1 cellular context compared by ENCODE assay signal in the genomic region with DNA sequence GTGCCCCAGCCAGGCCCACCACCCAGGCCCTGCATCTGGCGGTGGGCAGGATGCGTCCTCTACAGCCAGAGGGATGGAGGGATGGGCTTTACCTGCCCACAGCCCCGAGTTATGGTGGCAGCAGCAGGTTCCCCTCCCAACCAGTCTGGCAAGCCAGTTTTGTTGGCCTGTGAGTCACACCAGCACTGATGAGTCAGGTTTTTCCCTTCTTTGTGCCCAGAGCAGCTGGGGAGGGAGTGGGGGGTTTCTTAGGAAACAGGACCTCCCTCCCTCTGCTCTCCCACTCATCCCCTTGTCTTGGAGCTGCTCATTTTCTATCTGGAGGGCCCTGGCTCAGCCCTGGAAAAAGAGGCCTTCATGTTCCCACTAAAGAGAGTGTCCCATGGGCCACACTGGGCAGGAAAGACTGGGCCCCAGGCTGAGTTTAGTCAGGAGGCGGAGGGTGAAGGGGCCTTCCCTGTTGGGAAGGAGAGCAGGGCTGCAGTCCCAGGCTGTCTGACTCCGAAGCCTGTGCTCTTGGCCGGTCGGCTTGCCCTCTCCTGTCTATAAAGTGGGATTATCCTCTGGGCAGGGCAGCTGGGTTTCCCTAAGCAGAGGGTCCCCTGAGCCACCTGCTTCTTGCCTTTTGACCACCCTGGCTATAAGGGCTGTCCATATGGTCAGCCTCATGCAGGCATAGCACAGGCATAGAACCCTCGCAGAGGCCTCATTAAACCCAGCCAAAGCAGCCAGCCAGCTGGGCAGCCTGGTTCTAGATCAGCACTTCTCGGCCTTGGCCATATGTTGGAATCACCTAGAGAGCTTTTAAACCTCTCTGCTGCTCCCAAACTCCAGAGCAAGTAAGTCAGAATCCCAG.
TF ChIP-seq lines count a peak whose summit lies in the region.

No MANE protein-coding gene starts in this region.

TF ChIP-seq in HEK293, 187 proteins besides CTCF, POLR2A, EP300 and RAD21 (continued from another document and continues in another):
- no peak for TF ChIP-seq ZSCAN18 (tag by site-specific recombination; IDR thresholded peaks at IDR 0.05)
- no peak for TF ChIP-seq ZNF280C (tag by site-specific recombination; IDR thresholded peaks at IDR 0.05)
- peak; percentile 94 for TF ChIP-seq ZNF600 (tag by site-specific recombination; IDR thresholded peaks at IDR 0.05)
- peak; percentile 63 for TF ChIP-seq ZNF335 (tag by site-specific recombination; conservative IDR thresholded peaks at IDR 0.05)
- TF ChIP-seq ZFP37 (tag by site-specific recombination; IDR thresholded peaks at IDR 0.05), result 0 out of 2 replicates have a peak, but pooled peaks have one; percentile 71
- peak; percentile 13; the same call in 1 of the 2 replicates for TF ChIP-seq ZFP69B (tag by site-specific recombination; IDR thresholded peaks at IDR 0.05)
- no peak for TF ChIP-seq BCL11A (tag by site-specific recombination; IDR thresholded peaks at IDR 0.05; ENCODE audit: low read depth)
- no peak for TF ChIP-seq ZSCAN5A (tag by site-specific recombination; IDR thresholded peaks at IDR 0.05)
- peak; percentile 37; the same call in 1 of the 2 replicates for TF ChIP-seq ZNF639 (tag by site-specific recombination; IDR thresholded peaks at IDR 0.05)
- peak; percentile 82 for TF ChIP-seq ZFHX2 (tag by site-specific recombination; conservative IDR thresholded peaks at IDR 0.05)
- peak; percentile 69 for TF ChIP-seq ZEB2 (tag by site-specific recombination; IDR thresholded peaks at IDR 0.05)
- no peak for TF ChIP-seq ZNF184 (tag by site-specific recombination; IDR thresholded peaks at IDR 0.05)
- TF ChIP-seq OSR2 (tag by site-specific recombination; IDR thresholded peaks at IDR 0.05), result no peak
- TF ChIP-seq, protein P1, sequence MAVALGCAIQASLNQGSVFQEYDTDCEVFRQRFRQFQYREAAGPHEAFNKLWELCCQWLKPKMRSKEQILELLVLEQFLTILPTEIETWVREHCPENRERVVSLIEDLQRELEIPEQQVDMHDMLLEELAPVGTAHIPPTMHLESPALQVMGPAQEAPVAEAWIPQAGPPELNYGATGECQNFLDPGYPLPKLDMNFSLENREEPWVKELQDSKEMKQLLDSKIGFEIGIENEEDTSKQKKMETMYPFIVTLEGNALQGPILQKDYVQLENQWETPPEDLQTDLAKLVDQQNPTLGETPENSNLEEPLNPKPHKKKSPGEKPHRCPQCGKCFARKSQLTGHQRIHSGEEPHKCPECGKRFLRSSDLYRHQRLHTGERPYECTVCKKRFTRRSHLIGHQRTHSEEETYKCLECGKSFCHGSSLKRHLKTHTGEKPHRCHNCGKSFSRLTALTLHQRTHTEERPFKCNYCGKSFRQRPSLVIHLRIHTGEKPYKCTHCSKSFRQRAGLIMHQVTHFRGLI (tag by site-specific recombination; IDR thresholded peaks at IDR 0.05), result peak; percentile 40; the same call in 1 of the 2 replicates
- no peak for TF ChIP-seq ZNF768 (tag by site-specific recombination; IDR thresholded peaks at IDR 0.05)
- TF ChIP-seq ZNF302 (tag by site-specific recombination; IDR thresholded peaks at IDR 0.05; ENCODE audit: low read depth), result no peak
- TF ChIP-seq IKZF3 (tag by site-specific recombination; IDR thresholded peaks at IDR 0.05), result peak; percentile 76
- TF ChIP-seq EGR2 (tag by site-specific recombination; IDR thresholded peaks at IDR 0.05; ENCODE audit: low read depth), result peak; percentile 70
- TF ChIP-seq GLIS1 (tag by site-specific recombination; IDR thresholded peaks at IDR 0.05), result peak; percentile 36; the same call in 1 of the 2 replicates
- peak; percentile 70; the same call in 1 of the 2 replicates for TF ChIP-seq ZNF692 (tag by site-specific recombination; IDR thresholded peaks at IDR 0.05)
- TF ChIP-seq, protein P2, sequence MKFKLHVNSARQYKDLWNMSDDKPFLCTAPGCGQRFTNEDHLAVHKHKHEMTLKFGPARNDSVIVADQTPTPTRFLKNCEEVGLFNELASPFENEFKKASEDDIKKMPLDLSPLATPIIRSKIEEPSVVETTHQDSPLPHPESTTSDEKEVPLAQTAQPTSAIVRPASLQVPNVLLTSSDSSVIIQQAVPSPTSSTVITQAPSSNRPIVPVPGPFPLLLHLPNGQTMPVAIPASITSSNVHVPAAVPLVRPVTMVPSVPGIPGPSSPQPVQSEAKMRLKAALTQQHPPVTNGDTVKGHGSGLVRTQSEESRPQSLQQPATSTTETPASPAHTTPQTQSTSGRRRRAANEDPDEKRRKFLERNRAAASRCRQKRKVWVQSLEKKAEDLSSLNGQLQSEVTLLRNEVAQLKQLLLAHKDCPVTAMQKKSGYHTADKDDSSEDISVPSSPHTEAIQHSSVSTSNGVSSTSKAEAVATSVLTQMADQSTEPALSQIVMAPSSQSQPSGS (tag by site-specific recombination; IDR thresholded peaks at IDR 0.05; ENCODE audit: low read depth), result no peak
- 0 out of 2 replicates have a peak, but pooled peaks have one; percentile 5 for TF ChIP-seq ZNF707 (tag by site-specific recombination; IDR thresholded peaks at IDR 0.05)
- TF ChIP-seq, protein P3, sequence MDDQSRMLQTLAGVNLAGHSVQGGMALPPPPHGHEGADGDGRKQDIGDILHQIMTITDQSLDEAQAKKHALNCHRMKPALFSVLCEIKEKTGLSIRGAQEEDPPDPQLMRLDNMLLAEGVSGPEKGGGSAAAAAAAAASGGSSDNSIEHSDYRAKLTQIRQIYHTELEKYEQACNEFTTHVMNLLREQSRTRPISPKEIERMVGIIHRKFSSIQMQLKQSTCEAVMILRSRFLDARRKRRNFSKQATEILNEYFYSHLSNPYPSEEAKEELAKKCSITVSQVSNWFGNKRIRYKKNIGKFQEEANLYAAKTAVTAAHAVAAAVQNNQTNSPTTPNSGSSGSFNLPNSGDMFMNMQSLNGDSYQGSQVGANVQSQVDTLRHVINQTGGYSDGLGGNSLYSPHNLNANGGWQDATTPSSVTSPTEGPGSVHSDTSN (CRISPR knock-in tag; IDR thresholded peaks at IDR 0.05), result no peak
- peak; percentile 95 for TF ChIP-seq PATZ1 (tag by site-specific recombination; IDR thresholded peaks at IDR 0.05)
- TF ChIP-seq HIC1 (tag by site-specific recombination; IDR thresholded peaks at IDR 0.05), result peak; percentile 89
- no peak for TF ChIP-seq ZNF837 (tag by site-specific recombination; IDR thresholded peaks at IDR 0.05)
- TF ChIP-seq ZNF621 (tag by site-specific recombination; IDR thresholded peaks at IDR 0.05), result no peak
- TF ChIP-seq ZNF629 (tag by site-specific recombination; IDR thresholded peaks at IDR 0.05), result peak; percentile 46
- TF ChIP-seq ZNF747 (tag by site-specific recombination; IDR thresholded peaks at IDR 0.05), result no peak
- no peak for TF ChIP-seq MZF1 (tag by site-specific recombination; IDR thresholded peaks at IDR 0.05; ENCODE audit: borderline replicate concordance)
- TF ChIP-seq, protein P4, sequence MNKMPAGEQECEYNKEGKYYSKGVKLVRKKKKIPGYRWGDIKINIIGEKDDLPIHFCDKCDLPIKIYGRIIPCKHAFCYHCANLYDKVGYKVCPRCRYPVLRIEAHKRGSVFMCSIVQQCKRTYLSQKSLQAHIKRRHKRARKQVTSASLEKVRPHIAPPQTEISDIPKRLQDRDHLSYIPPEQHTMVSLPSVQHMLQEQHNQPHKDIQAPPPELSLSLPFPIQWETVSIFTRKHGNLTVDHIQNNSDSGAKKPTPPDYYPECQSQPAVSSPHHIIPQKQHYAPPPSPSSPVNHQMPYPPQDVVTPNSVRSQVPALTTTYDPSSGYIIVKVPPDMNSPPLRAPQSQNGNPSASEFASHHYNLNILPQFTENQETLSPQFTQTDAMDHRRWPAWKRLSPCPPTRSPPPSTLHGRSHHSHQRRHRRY (tag by site-specific recombination; IDR thresholded peaks at IDR 0.05), result no peak
- TF ChIP-seq KLF17 (tag by site-specific recombination; IDR thresholded peaks at IDR 0.05), result peak; percentile 84
